ENCODE assay signal across 31 cellular contexts in genomic region chr10:1242975-1243374, GRCh38.
"Had no signal": no experiment of that assay in that cellular context is flagged by ENCODE, and none has a peak within 500 bp of the region (broad histone marks: within the 10 kb centered on the region; RNA-seq: fewer than 3 reads in every experiment).

No MANE protein-coding gene starts in this region.

- H3K27ac ChIP-seq: body of pancreas, coronary artery, left lung, thoracic aorta had no signal

- H3K4me3 ChIP-seq: adrenal gland, body of pancreas, coronary artery, dorsolateral prefrontal cortex, left lung, thoracic aorta had no signal

- H3K27ac Mint-ChIP-seq: activated CD4-positive, alpha-beta memory T cell treated with anti-CD3 and anti-CD28 coated beads for 36 hours; activated naive CD4-positive, alpha-beta T cell treated with anti-CD3 and anti-CD28 coated beads for 36 hours; activated naive CD8-positive, alpha-beta T cell treated with anti-CD3 and anti-CD28 coated beads for 36 hours; activated T-helper 1 cell treated with anti-CD3 and anti-CD28 coated beads, Interleukin-12 subunit alpha, Interleukin-12 subunit beta, Interleukin-2, Interleukin-4 antibody, amounts not matched to agents 30 ng/mL and 10 ng/mL and 1 ng/mL, durations not matched to agents 14 hours and 24 hours and 36 hours; immature natural killer cell; mesothelial cell of epicardium; naive B cell; stimulated activated effector memory CD8-positive, alpha-beta T cell treated with anti-CD3 and anti-CD28 coated beads, Interleukin-12 subunit alpha, Interleukin-12 subunit beta, amount 100 ng/mL, for 72 hours; stimulated activated naive CD8-positive, alpha-beta T cell treated with anti-CD3 and anti-CD28 coated beads, Interleukin-15, Interleukin-2, amounts not matched to agents 100 ng/mL and 50 ng/mL, for 24 hours; T-helper 2 cell treated with Interferon-gamma antibody and Interleukin-4, amounts not matched to agents 5 μg/mL and 100 μg/mL, for 36 hours had no signal

- H3K9me3 ChIP-seq: adrenal gland, body of pancreas, left lung, thoracic aorta had no signal

- FAIRE-seq: urothelium cell line had no signal

- H3K4me1 ChIP-seq: adrenal gland, left lung had no signal

- H3K36me3 ChIP-seq: adrenal gland, left lung, thoracic aorta had no signal

- H3K9me3 Mint-ChIP-seq: activated naive CD8-positive, alpha-beta T cell treated with anti-CD3 and anti-CD28 coated beads for 36 hours; activated T-helper 1 cell treated with anti-CD3 and anti-CD28 coated beads, Interleukin-12 subunit alpha, Interleukin-12 subunit beta, Interleukin-2, Interleukin-4 antibody, amounts not matched to agents 30 ng/mL and 10 ng/mL and 1 ng/mL, durations not matched to agents 14 hours and 24 hours and 36 hours; mesothelial cell of epicardium; stimulated activated effector memory CD8-positive, alpha-beta T cell treated with anti-CD3 and anti-CD28 coated beads, Interleukin-12 subunit alpha, Interleukin-12 subunit beta, amount 100 ng/mL, for 72 hours had no signal

- H3K4me3 Mint-ChIP-seq: activated CD4-positive, alpha-beta memory T cell treated with anti-CD3 and anti-CD28 coated beads for 36 hours; activated naive CD4-positive, alpha-beta T cell treated with anti-CD3 and anti-CD28 coated beads for 36 hours; activated naive CD8-positive, alpha-beta T cell treated with anti-CD3 and anti-CD28 coated beads for 36 hours; activated T-helper 1 cell treated with anti-CD3 and anti-CD28 coated beads, Interleukin-12 subunit alpha, Interleukin-12 subunit beta, Interleukin-2, Interleukin-4 antibody, amounts not matched to agents 30 ng/mL and 10 ng/mL and 1 ng/mL, durations not matched to agents 14 hours and 24 hours and 36 hours; immature natural killer cell; mesothelial cell of epicardium; stimulated activated effector memory CD8-positive, alpha-beta T cell treated with anti-CD3 and anti-CD28 coated beads, Interleukin-12 subunit alpha, Interleukin-12 subunit beta, amount 100 ng/mL, for 72 hours; stimulated activated naive CD8-positive, alpha-beta T cell treated with anti-CD3 and anti-CD28 coated beads, Interleukin-15, Interleukin-2, amounts not matched to agents 100 ng/mL and 50 ng/mL, for 24 hours; T-helper 2 cell treated with Interferon-gamma antibody and Interleukin-4, amounts not matched to agents 5 μg/mL and 100 μg/mL, for 36 hours had no signal

- H3K36me3 Mint-ChIP-seq: activated naive CD8-positive, alpha-beta T cell treated with anti-CD3 and anti-CD28 coated beads for 36 hours; stimulated activated effector memory CD8-positive, alpha-beta T cell treated with anti-CD3 and anti-CD28 coated beads, Interleukin-12 subunit alpha, Interleukin-12 subunit beta, amount 100 ng/mL, for 72 hours had no signal

- DNase-seq: activated CD4-positive, alpha-beta memory T cell treated with anti-CD3 and anti-CD28 coated beads for 36 hours; activated CD4-positive, alpha-beta T cell treated with anti-CD3 and anti-CD28 coated beads for 48 hours; activated CD4-positive, CD25-positive, alpha-beta regulatory T cell; activated CD8-positive, alpha-beta memory T cell treated with anti-CD3 and anti-CD28 coated beads, Interleukin-2, amount 50 U/mL, for 4 hours; activated effector memory CD4-positive, alpha-beta T cell treated with anti-CD3 and anti-CD28 coated beads, Interleukin-2, amount 50 U/mL, for 16 hours; activated naive CD4-positive, alpha-beta T cell treated with anti-CD3 and anti-CD28 coated beads for 36 hours; activated naive CD8-positive, alpha-beta T cell treated with anti-CD3 and anti-CD28 coated beads for 36 hours; activated T-cell treated with anti-CD3 and anti-CD28 coated beads, Interleukin-2, amount 50 U/mL, for 1 hour; body of pancreas; cerebellar nuclear complex; dorsolateral prefrontal cortex; foreskin fibroblast; head of caudate nucleus; hippocampal formation; immature natural killer cell; naive B cell; stimulated activated CD4-positive, alpha-beta T cell treated with anti-CD3 and anti-CD28 coated beads, Interleukin-4, amount 100 ng/mL, for 24 hours; T-helper 1 cell; trophoblast cell had no signal

- ATAC-seq: body of pancreas; esophagus mucosa; left lung; right cardiac atrium; stimulated activated effector memory CD8-positive, alpha-beta T cell treated with anti-CD3 and anti-CD28 coated beads, Interleukin-12 subunit alpha, Interleukin-12 subunit beta, amount 100 ng/mL, for 72 hours had no signal
